21 cellular contexts compared by ENCODE assay signal in the genomic region with DNA sequence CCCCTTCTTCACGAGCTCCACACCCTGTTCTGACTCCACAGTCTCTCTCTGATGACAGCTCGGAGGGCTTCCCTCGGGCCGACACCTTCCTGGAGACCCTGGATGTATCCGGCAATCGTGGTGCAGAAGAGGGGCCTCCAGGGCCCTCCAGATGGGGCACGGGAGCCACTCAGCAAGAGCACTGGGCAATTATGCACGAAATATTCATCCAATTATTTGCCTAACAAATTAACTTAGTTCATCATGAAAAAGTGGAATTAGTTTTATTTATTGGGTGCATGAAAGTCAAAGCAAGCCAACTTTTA.
"Had no signal": no experiment of that assay in that cellular context is flagged by ENCODE, and none has a peak within 500 bp of the region (broad histone marks: within the 10 kb centered on the region; RNA-seq: fewer than 3 reads in every experiment).

No MANE protein-coding gene starts in this region.

- H2AFZ ChIP-seq: hepatocyte, neural progenitor cell had no signal

- H3K4me1 ChIP-seq: foreskin keratinocyte, neural progenitor cell, psoas muscle, right lobe of liver had no signal

- H3K27ac Mint-ChIP-seq: natural killer cell treated with Interleukin-12 subunit alpha and Interleukin-12 subunit beta and Interleukin-15 and Interleukin-18, amount 100 ng/mL, for 72 hours; stimulated activated memory B cell treated with anti-CD40 and anti-IgM and Interleukin-4, amounts not matched to agents 10 μg/mL and 1 μg/mL and 100 μg/mL, for 72 hours; stimulated activated naive CD8-positive, alpha-beta T cell treated with anti-CD3 and anti-CD28 coated beads, Interleukin-15, amount 100 ng/mL, for 72 hours had no signal

- H3K4me3 Mint-ChIP-seq: natural killer cell treated with Interleukin-12 subunit alpha and Interleukin-12 subunit beta and Interleukin-15 and Interleukin-18, amount 100 ng/mL, for 72 hours; neural progenitor cell; stimulated activated memory B cell treated with anti-CD40 and anti-IgM and Interleukin-4, amounts not matched to agents 10 μg/mL and 1 μg/mL and 100 μg/mL, for 72 hours; stimulated activated naive CD8-positive, alpha-beta T cell treated with anti-CD3 and anti-CD28 coated beads, Interleukin-15, amount 100 ng/mL, for 72 hours had no signal

- H3K79me2 ChIP-seq: hepatocyte had no signal

- DNase-seq: dermis blood vessel endothelial cell; foreskin keratinocyte; left cardiac atrium; left ventricle myocardium superior; mesenchymal stem cell; midbrain; occipital lobe; psoas muscle; retina; stimulated activated CD4-positive, alpha-beta T cell treated with anti-CD3 and anti-CD28 coated beads, Interleukin-4, amount 100 ng/mL, for 1 hour; stimulated activated naive CD8-positive, alpha-beta T cell treated with anti-CD3 and anti-CD28 coated beads, Interleukin-15, amount 100 ng/mL, for 72 hours; trophoblast cell had no signal

- H3K9me3 Mint-ChIP-seq: natural killer cell treated with Interleukin-12 subunit alpha and Interleukin-12 subunit beta and Interleukin-15 and Interleukin-18, amount 100 ng/mL, for 72 hours had no signal

- H3K36me3 Mint-ChIP-seq: natural killer cell treated with Interleukin-12 subunit alpha and Interleukin-12 subunit beta and Interleukin-15 and Interleukin-18, amount 100 ng/mL, for 72 hours; neural progenitor cell; stimulated activated memory B cell treated with anti-CD40 and anti-IgM and Interleukin-4, amounts not matched to agents 10 μg/mL and 1 μg/mL and 100 μg/mL, for 72 hours had no signal

- H3K27ac ChIP-seq: foreskin keratinocyte, hepatocyte, neural progenitor cell, psoas muscle, right lobe of liver, thoracic aorta had no signal

- H3K4me2 ChIP-seq: hepatocyte, neural progenitor cell had no signal

- H3K9ac ChIP-seq: neural progenitor cell had no signal

- H3K4me3 ChIP-seq: hepatocyte, lung, neural progenitor cell, psoas muscle, right lobe of liver, thoracic aorta had no signal

- H3K27me3 ChIP-seq: hepatocyte, neural progenitor cell, right lobe of liver had no signal

- H3K36me3 ChIP-seq: neural progenitor cell, right lobe of liver, thoracic aorta had no signal

- H3K9me3 ChIP-seq: psoas muscle, right lobe of liver, thoracic aorta had no signal

- H3K4me1 Mint-ChIP-seq: stimulated activated memory B cell treated with anti-CD40 and anti-IgM and Interleukin-4, amounts not matched to agents 10 μg/mL and 1 μg/mL and 100 μg/mL, for 72 hours; stimulated activated naive CD8-positive, alpha-beta T cell treated with anti-CD3 and anti-CD28 coated beads, Interleukin-15, amount 100 ng/mL, for 72 hours had no signal

- FAIRE-seq: colon, kidney had no signal
